ENCODE assay signal across 8 cellular contexts in the genomic region with DNA sequence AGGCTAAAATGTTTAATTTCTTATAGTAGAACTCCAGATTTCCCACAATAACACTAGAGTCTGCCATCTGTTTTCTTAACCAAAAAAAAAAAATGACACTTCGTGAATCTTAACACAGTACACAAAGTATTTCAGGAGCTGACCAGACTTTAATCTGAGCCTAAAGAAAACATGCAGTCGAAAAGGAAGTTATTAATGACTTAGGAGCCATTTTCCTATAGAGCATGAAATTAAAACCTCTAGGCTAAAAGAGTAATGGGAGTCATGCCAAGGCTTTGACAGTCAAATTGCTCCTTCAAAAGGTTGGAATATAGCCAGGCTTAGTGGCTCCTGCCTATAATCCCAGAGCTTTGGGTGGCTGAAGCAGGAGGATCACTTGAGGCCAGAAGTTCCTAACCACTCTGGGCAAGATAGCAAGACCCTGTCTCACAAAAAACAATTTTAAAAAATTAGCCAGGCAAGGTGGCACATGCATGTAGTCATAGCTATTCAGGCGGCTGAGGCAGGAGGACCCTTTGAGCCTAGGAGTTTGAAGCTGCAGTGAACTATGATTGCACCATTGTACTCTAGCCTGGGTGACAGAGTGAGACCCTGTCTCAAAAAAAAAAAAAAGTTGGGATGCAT. TPM values are rescaled to one million over a fixed set of nuclear protein-coding genes. Genes with fewer than 3 reads are reported as not detected.
DNase-seq lines count a peak whose midpoint lies in the region; TF ChIP-seq lines count a peak whose summit lies in the region.

No MANE protein-coding gene starts in this region.

- H3K4me3 Mint-ChIP-seq in chondrocyte (ENCODE audit: unreplicated experiment): no peak overlapping the region

- intact Hi-C loops in dorsolateral prefrontal cortex (cut with DNase I): no loop called here
- intact Hi-C loops in tibial artery (cut with DNase I; ENCODE audit: low total_unique reads): no loop called here

- H3K4me1 Mint-ChIP-seq in chondrocyte (ENCODE audit: low read depth): peaks cover 25% of the 10 kb centered on the region

- no peaks in the 10 kb centered on the region for H3K9me3 ChIP-seq in tibial artery

- TF ChIP-seq CTCF in chondrocyte (IDR thresholded peaks at IDR 0.05): no peak
- TF ChIP-seq CTCF in dorsolateral prefrontal cortex (IDR thresholded peaks at IDR 0.05 in 54 of 56, conservative IDR thresholded peaks at IDR 0.05 in 2 of 56; ENCODE audit: low read depth in 1 of 56, partially characterized antibody in 56 of 56): peak in 1 of 56 donors; percentile 9
- no peak for TF ChIP-seq CTCF in tibial artery (IDR thresholded peaks at IDR 0.05)
- TF ChIP-seq CTCF in brain microvascular endothelial cell (IDR thresholded peaks at IDR 0.05; ENCODE audit: low read depth, low read length, missing control alignments): no peak

- peaks cover 0 to 4% (median 0%) of the 10 kb centered on the region in 3 donors for H3K36me3 ChIP-seq in tibial artery
- H3K36me3 ChIP-seq in brain microvascular endothelial cell (replicated peaks): no peaks in the 10 kb centered on the region

- no peaks in the 10 kb centered on the region for H3K27me3 ChIP-seq in dorsolateral prefrontal cortex
- no peaks in the 10 kb centered on the region for H3K27me3 ChIP-seq in tibial artery
- no peaks in the 10 kb centered on the region for H3K27me3 ChIP-seq in brain microvascular endothelial cell (replicated peaks)

- H3K36me3 Mint-ChIP-seq in chondrocyte (ENCODE audit: low read depth): peaks cover 3% of the 10 kb centered on the region

- H3K27ac ChIP-seq in dorsolateral prefrontal cortex: no peak overlapping the region
- no peak overlapping the region for H3K27ac ChIP-seq in tibial artery
- no peak overlapping the region for H3K27ac ChIP-seq in brain microvascular endothelial cell

- peaks cover 3% of the 10 kb centered on the region for H3K9me3 Mint-ChIP-seq in chondrocyte (ENCODE audit: low read depth)

- peak overlapping the region; percentile 12 for H3K27ac Mint-ChIP-seq in chondrocyte (ENCODE audit: unreplicated experiment)

- H3K4me1 ChIP-seq in tibial artery: peaks cover 0 to 12% (median 4%) of the 10 kb centered on the region in 4 donors

- no peaks in the 10 kb centered on the region for H3K27me3 Mint-ChIP-seq in chondrocyte (ENCODE audit: low read depth)

- peak; percentile 43 for DNase-seq in EL
- peak; percentile 65 for DNase-seq in NCI-H2081 treated with DMSO at 0.1 percent for 48 hours (lab: John Stamatoyannopoulos, UW)
- no peak for DNase-seq in chondrocyte (ENCODE audit: low spot score)
- peak; percentile 59 for DNase-seq in myocyte (ENCODE audit: low read depth)
- DNase-seq in dorsolateral prefrontal cortex: no peak
- DNase-seq in tibial artery: no peak
- DNase-seq in midbrain (lab: John Stamatoyannopoulos, UW): no peak
- DNase-seq in brain microvascular endothelial cell: no peak

- H3K4me3 ChIP-seq in dorsolateral prefrontal cortex (peak overlapping the region in 8 of 59 donors; percentile 5 to 26 (median 11)), tibial artery (no peak overlapping the region), brain microvascular endothelial cell (ENCODE audit: low read depth, low read length) (no peak overlapping the region)

- in situ Hi-C loops in brain microvascular endothelial cell (cut with HindIII; ENCODE audit: low pct_ligation_motif_present, low sequenced_read_pairs): no loop called here

RNA-seq across cellular contexts. Expression of a gene that starts 13.6 kb away (rescaled TPM):
- total RNA-seq in chondrocyte (42.1 to 48.0 TPM (median 42.7 TPM) in 3 replicates), myocyte (129 and 192 TPM in 2 replicates), dorsolateral prefrontal cortex (100 to 1,000 TPM in 4 of 120 experiments, 10 to 100 TPM in 116; 36.8 to 106 (median 81.0) TPM)
- polyA plus RNA-seq in myocyte (2012): 102 TPM

Comparison
In these comparisons a context has a peak if more than half of its experiments do, and no peak if none do; other contexts are left out.
1. DNase-seq: peak in EL (single experiment), NCI-H2081 treated with DMSO at 0.1 percent for 48 hours (single experiment) and myocyte (single experiment); none in chondrocyte (single experiment), dorsolateral prefrontal cortex (0 of 10), tibial artery (0 of 2), midbrain (single experiment) and brain microvascular endothelial cell (single experiment).